ENCODE assay signal across 23 cellular contexts in the genomic region with DNA sequence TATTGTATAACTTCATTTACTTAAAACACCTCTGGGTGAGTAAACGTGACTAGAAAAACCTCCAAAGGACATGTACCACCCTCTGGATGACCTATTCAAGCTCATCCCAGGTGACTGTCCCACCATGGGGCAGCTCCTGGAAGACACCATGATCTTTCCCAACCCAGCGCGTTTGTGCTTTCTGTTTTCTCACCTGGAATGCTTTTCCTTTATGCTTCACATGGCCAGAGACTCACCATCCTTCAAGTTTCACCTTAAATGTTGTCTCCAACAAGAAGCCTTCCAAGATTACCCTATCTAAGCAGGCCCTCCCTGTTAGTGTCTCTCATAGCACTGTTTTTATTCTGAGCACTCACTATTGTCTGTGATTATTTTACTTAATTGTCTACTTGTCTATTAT. TPM values are rescaled to one million over a fixed set of nuclear protein-coding genes. Genes with fewer than 3 reads are reported as not detected.
"Had no signal": no experiment of that assay in that cellular context is flagged by ENCODE, and none has a peak within 500 bp of the region (broad histone marks: within the 10 kb centered on the region; RNA-seq: fewer than 3 reads in every experiment).

No MANE protein-coding gene starts in this region.

- DNase-seq: dermis blood vessel endothelial cell; dorsolateral prefrontal cortex; effector CD4-positive, alpha-beta T cell; effector memory CD4-positive, alpha-beta T cell; esophagus squamous epithelium; foreskin fibroblast; foreskin melanocyte; heart left ventricle; hippocampal formation; left colon; left ventricle myocardium superior; lower lobe of right lung; mesenchymal stem cell; mucosa of descending colon; naive B cell had no signal

- ATAC-seq: gastroesophageal sphincter, heart left ventricle, left colon, left lobe of liver, left ventricle myocardium superior, lower lobe of right lung, mucosa of descending colon had no signal

- H3K27ac ChIP-seq: coronary artery, dorsolateral prefrontal cortex had no signal

- H3K4me3 ChIP-seq: coronary artery, dorsolateral prefrontal cortex, esophagus squamous epithelium, gastroesophageal sphincter, heart left ventricle, lower lobe of right lung, mucosa of descending colon had no signal

- H3K27me3 ChIP-seq: esophagus squamous epithelium, gastroesophageal sphincter, heart left ventricle had no signal

- H3K9me3 ChIP-seq: esophagus squamous epithelium, lower lobe of right lung, mucosa of descending colon had no signal

RNA-seq across cellular contexts. Expression of gene CYP4B1, which starts 11.1 kb away (rescaled TPM):
- total RNA-seq: endothelial cell of umbilical vein, epithelial cell of proximal tubule, kidney epithelial cell, lung microvascular endothelial cell, myocyte had no signal
- polyA plus RNA-seq: endothelial cell of umbilical vein had no signal
